In the genomic region with DNA sequence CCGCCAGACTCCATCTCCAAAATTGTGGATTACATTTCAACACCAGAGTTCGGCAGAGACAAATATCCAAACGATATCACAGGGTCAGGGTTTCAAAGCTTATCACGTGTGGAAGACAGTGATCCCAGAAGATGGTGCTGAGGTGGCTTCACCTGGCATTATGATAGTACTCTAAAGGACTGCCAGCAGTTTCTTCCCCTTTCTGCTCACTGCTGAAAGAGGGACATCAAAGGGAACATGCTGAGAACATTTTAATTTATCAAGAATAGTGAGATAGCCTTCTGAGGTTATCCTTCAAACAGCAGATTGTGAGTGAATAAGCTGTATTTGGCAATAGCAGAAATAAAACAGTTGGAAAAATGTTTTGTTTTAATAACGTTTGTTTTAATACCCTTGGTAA, we compare ENCODE assay signal across 14 cellular contexts.
"Had no signal": no experiment of that assay in that cellular context is flagged by ENCODE, and none has a peak within 500 bp of the region (broad histone marks: within the 10 kb centered on the region; RNA-seq: fewer than 3 reads in every experiment).

No MANE protein-coding gene starts in this region.

- H3K4me3 ChIP-seq: ascending aorta, breast epithelium, ovary, tibial artery had no signal

- DNase-seq: activated CD4-positive, alpha-beta T cell treated with anti-CD3 and anti-CD28 coated beads, Interleukin-2, amount 50 U/mL, for 4 hours; activated naive CD4-positive, alpha-beta T cell treated with Interleukin-2 at 50 U/mL for 16 hours; activated T-cell treated with anti-CD3 and anti-CD28 coated beads for 4 hours; effector memory CD4-positive, alpha-beta T cell; foreskin keratinocyte; immature natural killer cell; ovary; stimulated activated CD4-positive, alpha-beta T cell treated with anti-CD3 and anti-CD28 coated beads, Interleukin-12 subunit alpha, Interleukin-12 subunit beta, amount 100 ng/mL, for 4 hours; tibial artery had no signal

- H3K36me3 ChIP-seq: breast epithelium, ovary had no signal

- H3K27me3 ChIP-seq: ascending aorta, breast epithelium, foreskin keratinocyte, ovary, tibial artery had no signal

- H3K4me1 ChIP-seq: ascending aorta, breast epithelium, foreskin keratinocyte had no signal

- H3K27ac ChIP-seq: ascending aorta, breast epithelium, foreskin keratinocyte, ovary, tibial artery had no signal

- ATAC-seq: activated CD4-positive, CD25-positive, alpha-beta regulatory T cell treated with anti-CD3 and anti-CD28 coated beads, Interleukin-2, amount 50 U/mL, for 24 hours; activated T-helper 17 cell treated with anti-CD3 and anti-CD28 coated beads, Interleukin-2, amount 50 U/mL, for 72 hours; foreskin keratinocyte; stimulated activated effector memory CD8-positive, alpha-beta T cell treated with anti-CD3 and anti-CD28 coated beads, Interleukin-12 subunit alpha, Interleukin-12 subunit beta, amount 100 ng/mL, for 72 hours had no signal

- H3K9me3 ChIP-seq: ascending aorta, breast epithelium, ovary, tibial artery had no signal
